ENCODE assay signal across 8 cellular contexts in the genomic region with DNA sequence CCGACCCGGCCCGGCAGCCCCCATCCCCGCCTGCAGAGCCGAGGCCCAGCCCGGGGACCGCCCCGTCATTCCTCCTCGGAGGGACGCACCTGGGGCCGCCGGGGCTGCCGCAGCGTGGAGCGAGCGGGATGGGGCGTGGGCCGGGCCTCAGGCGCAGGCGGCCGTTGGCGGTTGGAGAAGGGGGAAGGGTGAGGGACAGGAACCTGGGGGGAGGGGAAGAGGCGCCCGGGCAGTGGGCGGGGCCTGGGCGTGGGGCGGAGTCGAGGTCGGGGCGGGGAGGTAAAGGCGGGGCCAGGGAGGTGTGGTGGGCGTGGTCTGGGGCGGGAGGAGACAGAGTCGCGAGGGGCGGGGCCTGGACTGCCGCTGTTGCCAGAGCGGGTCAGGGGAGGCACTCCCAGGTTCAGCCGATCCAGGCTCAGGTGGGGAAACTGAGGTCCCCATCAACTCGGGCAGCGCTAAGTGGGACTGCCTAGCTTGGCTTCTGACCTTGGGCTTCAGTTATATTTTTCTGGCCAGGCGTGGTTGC. TPM values are rescaled to one million over a fixed set of nuclear protein-coding genes. Genes with fewer than 3 reads are reported as not detected.
DNase-seq lines count a peak whose midpoint lies in the region; TF ChIP-seq lines count a peak whose summit lies in the region.

A gene with protein sequence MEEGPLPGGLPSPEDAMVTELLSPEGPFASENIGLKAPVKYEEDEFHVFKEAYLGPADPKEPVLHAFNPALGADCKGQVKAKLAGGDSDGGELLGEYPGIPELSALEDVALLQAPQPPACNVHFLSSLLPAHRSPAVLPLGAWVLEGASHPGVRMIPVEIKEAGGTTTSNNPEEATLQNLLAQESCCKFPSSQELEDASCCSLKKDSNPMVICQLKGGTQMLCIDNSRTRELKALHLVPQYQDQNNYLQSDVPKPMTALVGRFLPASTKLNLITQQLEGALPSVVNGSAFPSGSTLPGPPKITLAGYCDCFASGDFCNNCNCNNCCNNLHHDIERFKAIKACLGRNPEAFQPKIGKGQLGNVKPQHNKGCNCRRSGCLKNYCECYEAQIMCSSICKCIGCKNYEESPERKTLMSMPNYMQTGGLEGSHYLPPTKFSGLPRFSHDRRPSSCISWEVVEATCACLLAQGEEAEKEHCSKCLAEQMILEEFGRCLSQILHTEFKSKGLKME (minus strand): TSS at position 190 of the 526 bp plus-strand sequence. CDS start 860 bp downstream, outside the sequence.

- TF ChIP-seq CTCF in fibroblast of pulmonary artery (IDR thresholded peaks at IDR 0.05; ENCODE audit: low read length, missing control alignments) (no peak), neural progenitor cell (IDR thresholded peaks at IDR 0.05) (no peak), stomach (IDR thresholded peaks at IDR 0.05) (no peak)

- peak; percentile 59 for DNase-seq in GF-D8 (lab: John Stamatoyannopoulos, UW)
- peak; percentile 95 for DNase-seq in RPMI8226
- peak; percentile 89 to 91 for DNase-seq in activated T-helper 1 cell treated with anti-CD3 and anti-CD28 coated beads, Interleukin-2, amount 50 U/mL, for 16 hours (ENCODE audit: low read depth in 1 of 2, low spot score in 1 of 2)
- DNase-seq in fibroblast of pulmonary artery (ENCODE audit: low read depth): peak; percentile 74
- DNase-seq in neural progenitor cell (ENCODE audit: low spot score): peak; percentile 94
- DNase-seq in stomach: peak; percentile 95
- DNase-seq in inferior parietal cortex (ENCODE audit: extremely low spot score): no peak

- no peaks in the 10 kb centered on the region for H3K36me3 ChIP-seq in neural progenitor cell
- peaks cover 0 to 25% (median 12%) of the 10 kb centered on the region in 4 donors for H3K36me3 ChIP-seq in stomach

- H3K4me3 ChIP-seq in fibroblast of pulmonary artery (replicated peaks; ENCODE audit: low read depth, low read length): peak within 1 kb of the TSS; percentile 29
- peak within 1 kb of the TSS; percentile 65 for H3K4me3 ChIP-seq in neural progenitor cell
- peak within 1 kb of the TSS; percentile 47 to 63 (median 60) for H3K4me3 ChIP-seq in stomach

- H3K36me3 Mint-ChIP-seq in neural progenitor cell: peaks cover 6% of the 10 kb centered on the region

- H3K79me2 ChIP-seq in neural progenitor cell (ENCODE audit: low read depth): no peaks in the 10 kb centered on the region

- WGBS in stomach, 5 donors: 2 to 17% (median 3%) methylated on average over 3 to 42 of the region's 42 CpGs

- H3K4me1 ChIP-seq in neural progenitor cell: peaks cover 16% of the 10 kb centered on the region
- peaks cover 0 to 26% (median 23%) of the 10 kb centered on the region in 4 donors for H3K4me1 ChIP-seq in stomach

- TF ChIP-seq POLR2A in stomach (IDR thresholded peaks at IDR 0.05): no peak

- peak within 1 kb of the TSS; percentile 86 for H3K4me2 ChIP-seq in neural progenitor cell

- no peak within 1 kb of the TSS for H3K9ac ChIP-seq in neural progenitor cell

- no peaks in the 10 kb centered on the region for H4K20me1 ChIP-seq in neural progenitor cell (ENCODE audit: low read depth)

- H3K27me3 Mint-ChIP-seq in neural progenitor cell (ENCODE audit: insufficient read depth, low read depth): peaks cover 12% of the 10 kb centered on the region

- H3K4me1 Mint-ChIP-seq in neural progenitor cell: peaks cover 31% of the 10 kb centered on the region

- H3K9me3 Mint-ChIP-seq in neural progenitor cell: no peaks in the 10 kb centered on the region

- peak within 1 kb of the TSS; percentile 93 for H2AFZ ChIP-seq in neural progenitor cell (replicated peaks)

- H3F3A ChIP-seq in neural progenitor cell (ENCODE audit: low read depth): peaks cover 29% of the 10 kb centered on the region

- no peak within 1 kb of the TSS for H3K27ac Mint-ChIP-seq in neural progenitor cell

- no peaks in the 10 kb centered on the region for H3K9me3 ChIP-seq in neural progenitor cell (ENCODE audit: low read depth)
- H3K9me3 ChIP-seq in stomach: no peaks in the 10 kb centered on the region

- peak; percentile 3; the same call in 1 of the 2 replicates for TF ChIP-seq RAD21 in Ishikawa (IDR thresholded peaks at IDR 0.05; ENCODE audit: low read depth)

- TF ChIP-seq EP300 in Ishikawa (IDR thresholded peaks at IDR 0.05; ENCODE audit: borderline replicate concordance): no peak
- no peak for TF ChIP-seq EP300 in stomach (IDR thresholded peaks at IDR 0.05)

- H3K27ac ChIP-seq in neural progenitor cell (no peak within 1 kb of the TSS), stomach (peak within 1 kb of the TSS; percentile 38 to 84 (median 64))

- intact Hi-C loops in stomach (cut with DNase I; ENCODE audit: low total_unique reads): no loop called here

- H3K27me3 ChIP-seq in neural progenitor cell: peaks cover 16% of the 10 kb centered on the region
- H3K27me3 ChIP-seq in stomach: no peaks in the 10 kb centered on the region

- peak within 1 kb of the TSS; percentile 74 for H3K4me3 Mint-ChIP-seq in neural progenitor cell

TF ChIP-seq in Ishikawa, 13 proteins besides CTCF, POLR2A, EP300 and RAD21:
- peak; percentile 51 for TF ChIP-seq TAF1 (IDR thresholded peaks at IDR 0.05; ENCODE audit: low read depth)
- TF ChIP-seq, protein P1, sequence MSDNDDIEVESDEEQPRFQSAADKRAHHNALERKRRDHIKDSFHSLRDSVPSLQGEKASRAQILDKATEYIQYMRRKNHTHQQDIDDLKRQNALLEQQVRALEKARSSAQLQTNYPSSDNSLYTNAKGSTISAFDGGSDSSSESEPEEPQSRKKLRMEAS (IDR thresholded peaks at IDR 0.05): peak; percentile 81
- peak; percentile 40; the same call in 1 of the 2 replicates for TF ChIP-seq TCF12 (IDR thresholded peaks at IDR 0.05; ENCODE audit: low read depth)
- no peak for TF ChIP-seq TEAD4 (IDR thresholded peaks at IDR 0.05)
- peak; percentile 57; the same call in 1 of the 2 replicates for TF ChIP-seq EGR1 (IDR thresholded peaks at IDR 0.05)
- no peak for TF ChIP-seq YY1 (IDR thresholded peaks at IDR 0.05; ENCODE audit: low read depth)
- 0 out of 2 replicates have a peak, but pooled peaks have one; percentile 31 for TF ChIP-seq ZBTB7A (IDR thresholded peaks at IDR 0.05; ENCODE audit: low read depth)

RNA-seq across cellular contexts. Expression of the gene that starts here (rescaled TPM):
- total RNA-seq in neural progenitor cell (ENCODE audit: low replicate concordance) (7.4 and 8.1 TPM in 2 replicates), stomach (10 to 100 TPM in 2 of 5 donors, 1 to 10 TPM in 3; 1.0 to 16.3 (median 4.9) TPM)
- 1 to 10 TPM; 3.1 to 3.3 (median 3.2) TPM for polyA plus RNA-seq in stomach
